In genomic region chr2:112312821-112313220, GRCh38 we compare ENCODE assay signal across 24 cellular contexts.
"Had no signal": no experiment of that assay in that cellular context is flagged by ENCODE, and none has a peak within 500 bp of the region (broad histone marks: within the 10 kb centered on the region; RNA-seq: fewer than 3 reads in every experiment).

No MANE protein-coding gene starts in this region.

- H3K9ac ChIP-seq: SK-N-SH had no signal

- H3K27ac Mint-ChIP-seq: T-cell had no signal

- H3K27me3 Mint-ChIP-seq: T-cell had no signal

- H3K9me2 ChIP-seq: SK-N-SH had no signal

- FAIRE-seq: HepG2 had no signal

- DNase-seq: IMR-90; Karpas-422; KG1; NCI-H1092; NCI-H1105 treated with DMSO at 0.1 percent for 48 hours; NCI-H1417 treated with DMSO at 0.1 percent for 48 hours; NCI-H146; NCI-H1694 treated with DMSO at 0.1 percent for 48 hours; NCI-H1930; NCI-H2081; NCI-H2107; NCI-H226; NCI-H446; NCI-H510A treated with DMSO at 0.1 percent for 48 hours; NCI-H526; NK-92 treated with Interleukin-12 subunit alpha and Interleukin-12 subunit beta, amount 100 ng/mL, for 24 hours; PC-3; SHP77; SK-N-SH; SW 1271; T-cell had no signal

- H3K4me3 Mint-ChIP-seq: T-cell had no signal

- H3K27ac ChIP-seq: RWPE1 had no signal

- ATAC-seq: HepG2, Panc1, PC-3, T-cell had no signal

- H3K9me3 Mint-ChIP-seq: T-cell had no signal

- H3K9me3 ChIP-seq: SK-N-SH had no signal

- H3K4me2 ChIP-seq: SK-N-SH had no signal

- H3K4me1 Mint-ChIP-seq: T-cell had no signal
